In the genomic region with DNA sequence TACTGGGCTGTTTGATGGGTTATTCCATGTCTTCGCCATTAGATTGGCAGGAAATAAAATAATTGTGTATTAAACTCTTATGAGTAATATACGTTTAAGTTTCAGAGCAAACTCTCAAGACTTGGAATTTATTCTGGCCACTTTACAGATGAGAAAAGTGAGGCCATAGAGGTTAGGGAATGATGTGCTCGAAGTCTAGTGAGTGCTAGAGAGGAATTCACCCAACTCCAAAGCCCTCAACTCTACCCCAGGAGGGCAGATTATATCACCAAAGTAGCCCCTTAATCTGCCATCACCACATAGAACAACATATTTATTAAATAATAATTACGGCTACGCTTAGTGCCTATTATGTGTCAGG, we compare ENCODE assay signal across 8 cellular contexts. TPM values are rescaled to one million over a fixed set of nuclear protein-coding genes. Genes with fewer than 3 reads are reported as not detected.
A peak's percentile ranks its signal among the peaks of the same experiment; 100 is the strongest.
DNase-seq lines count a peak whose midpoint lies in the region; ATAC-seq and TF ChIP-seq lines count a peak whose summit lies in the region.

No MANE protein-coding gene starts in this region.

- H3K27ac Mint-ChIP-seq in naive B cell: peak overlapping the region; percentile 91 to 98 (median 96)

- 0 out of 2 replicates have a peak, but pooled peaks cover 5% of the 10 kb centered on the region for H3K9me2 ChIP-seq in Karpas-422 (replicated peaks; ENCODE audit: insufficient read depth, low read length)

- H3K9ac ChIP-seq in Karpas-422 (ENCODE audit: low read length): peak overlapping the region; percentile 88

- H3K4me2 ChIP-seq in Karpas-422 (ENCODE audit: low read depth, low read length, poor library complexity, severe bottlenecking): peak overlapping the region; percentile 88

- peak overlapping the region; percentile 94 for H2AFZ ChIP-seq in Karpas-422 (ENCODE audit: low read length)

- DNase-seq in AG09309 (ENCODE audit: low read depth): no peak
- DNase-seq in Karpas-422: no peak
- no peak for DNase-seq in naive B cell
- no peak for DNase-seq in NCI-H2227 (lab: John Stamatoyannopoulos, UW; ENCODE audit: unreplicated experiment)
- no peak for DNase-seq in NK-92 (lab: John Stamatoyannopoulos, UW; ENCODE audit: unreplicated experiment)
- no peak for DNase-seq in DMS79 treated with DMSO at 0.1 percent for 48 hours (lab: John Stamatoyannopoulos, UW)
- DNase-seq in cerebellar nuclear complex (lab: John Stamatoyannopoulos, UW): no peak

- peaks cover 11% of the 10 kb centered on the region; the same call in 1 of the 2 replicates for H4K20me1 ChIP-seq in Karpas-422 (ENCODE audit: insufficient read depth, low read depth, low read length)

- no peaks in the 10 kb centered on the region for H3K27me3 ChIP-seq in Karpas-422 (ENCODE audit: low read length)

- no peak for ATAC-seq in naive B cell (ENCODE audit: low read depth in 2 of 2)

- peaks cover 0 to 7% of the 10 kb centered on the region in 2 donors for H3K36me3 Mint-ChIP-seq in naive B cell

- H3K4me1 ChIP-seq in Karpas-422 (ENCODE audit: low read length): peaks cover 34% of the 10 kb centered on the region

- peaks cover 44% of the 10 kb centered on the region for H3K79me2 ChIP-seq in Karpas-422 (ENCODE audit: low read length)

- peak overlapping the region; percentile 93 for H3K4me3 ChIP-seq in AG09309 (ENCODE audit: control insufficient read depth, low read depth, low read length)
- H3K4me3 ChIP-seq in Karpas-422 (ENCODE audit: low read length): peak overlapping the region; percentile 91

- H3K36me3 ChIP-seq in Karpas-422 (ENCODE audit: insufficient read depth, low read length): peaks cover 3% of the 10 kb centered on the region; the same call in 1 of the 2 replicates

- peak overlapping the region; percentile 81 to 96 (median 92) for H3K4me3 Mint-ChIP-seq in naive B cell

- no peak overlapping the region for H3K27ac ChIP-seq in Karpas-422 (ENCODE audit: low read length)
- peak overlapping the region; percentile 78 for H3K27ac ChIP-seq in cingulate gyrus (ENCODE audit: low read depth, low read length)

- TF ChIP-seq CTCF in AG09309 (IDR thresholded peaks at IDR 0.05; ENCODE audit: control insufficient read depth, insufficient read depth, low read depth, low read length, missing control alignments): no peak

- peaks cover 0 to 17% (median 15%) of the 10 kb centered on the region in 3 donors for H3K27me3 Mint-ChIP-seq in naive B cell

- H3K9me3 Mint-ChIP-seq in naive B cell: no peaks in the 10 kb centered on the region

- H3K4me1 Mint-ChIP-seq in naive B cell: peaks cover 13 to 28% (median 25%) of the 10 kb centered on the region in 3 donors

- no peaks in the 10 kb centered on the region for H3K9me3 ChIP-seq in Karpas-422 (ENCODE audit: low read length)

RNA-seq across cellular contexts. Expression of gene MUL1, which starts 0.4 kb away (rescaled TPM):
- total RNA-seq in Karpas-422 (2014; rRNA removed; shearing (Covaris generic); ENCODE audit: low replicate concordance): 15.9 and 18.0 TPM in 2 replicates
- 10 to 100 TPM; 28.5 to 85.5 (median 37.5) TPM for polyA plus RNA-seq in naive B cell (ENCODE audit: low read depth in 6 of 6)

RNA-seq across cellular contexts. Expression of gene CAMK2N1, which starts 22.4 kb away (rescaled TPM):
- not detected in 2 replicates for total RNA-seq in Karpas-422 (2014; rRNA removed; shearing (Covaris generic); ENCODE audit: low replicate concordance)
- polyA plus RNA-seq in naive B cell (ENCODE audit: low read depth in 6 of 6): not detected

RNA-seq across cellular contexts. Expression of gene FAM43B, which starts 44.0 kb away (rescaled TPM):
- not detected in 2 replicates for total RNA-seq in Karpas-422 (2014; rRNA removed; shearing (Covaris generic); ENCODE audit: low replicate concordance)
- not detected for polyA plus RNA-seq in naive B cell (ENCODE audit: low read depth in 6 of 6)
